Comparison of ENCODE assay signal across 7 cellular contexts in the genomic region with DNA sequence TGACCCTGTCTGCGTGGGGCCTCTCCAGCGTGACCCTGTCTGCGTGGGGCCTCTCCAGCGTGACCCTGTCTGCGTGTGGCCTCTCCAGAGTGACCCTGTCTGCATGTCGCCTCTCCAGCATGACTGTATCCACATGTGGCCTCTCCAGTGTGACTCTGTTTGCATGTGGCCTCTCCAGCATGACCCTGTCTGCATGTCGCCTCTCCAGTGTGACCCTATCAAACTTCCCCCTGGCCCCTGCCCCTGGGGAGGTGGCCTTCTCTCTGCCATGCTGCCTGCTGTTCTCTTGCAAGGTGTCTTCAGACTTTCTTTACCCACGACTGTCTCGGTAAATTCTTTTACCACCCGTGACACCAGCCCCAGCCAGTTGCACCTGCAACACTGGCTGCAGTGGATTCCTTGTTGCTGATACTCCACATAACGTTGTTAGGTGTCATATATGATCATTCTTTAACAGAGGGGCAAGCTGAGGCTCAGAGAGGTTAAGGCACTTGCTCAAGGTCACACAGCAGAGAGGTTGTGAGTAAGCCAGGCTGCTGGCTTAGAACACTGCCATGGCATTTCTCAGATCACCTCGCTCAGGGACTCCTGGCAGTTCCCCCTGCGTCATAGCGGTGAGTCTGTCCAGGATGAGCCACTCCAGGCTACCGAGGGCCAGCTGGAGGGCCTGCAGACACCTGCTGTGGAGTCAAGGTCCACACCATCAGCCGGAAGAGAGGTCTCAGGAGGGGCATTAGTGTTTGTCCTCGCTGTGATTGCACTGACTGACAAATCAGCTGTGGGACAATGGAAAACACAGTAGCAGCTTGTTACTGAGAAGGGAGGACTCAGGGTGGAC. TPM values are rescaled to one million over a fixed set of nuclear protein-coding genes. Genes with fewer than 3 reads are reported as not detected.
A peak's percentile ranks its signal among the peaks of the same experiment; 100 is the strongest.
DNase-seq lines count a peak whose midpoint lies in the region; ATAC-seq, FAIRE-seq and TF ChIP-seq lines count a peak whose summit lies in the region.
"Not testable (repeated sequence)": the region's sequence is repeated elsewhere in the genome, so short reads cannot be mapped to it uniquely, and the experiment has no call there.

No MANE protein-coding gene starts in this region.

- H3K18ac ChIP-seq in neuronal stem cell (ENCODE audit: low read length), result not testable (repeated sequence)

- H4K8ac ChIP-seq in neuronal stem cell (ENCODE audit: low read depth, low read length), result peak overlapping the region; percentile 17

- TF ChIP-seq EP300 in K562 (IDR thresholded peaks at IDR 0.05; ENCODE audit: low read length), result not testable (repeated sequence)

- not testable (repeated sequence) for H2BK120ac ChIP-seq in neuronal stem cell (ENCODE audit: low read depth, low read length)

- peak overlapping the region; percentile 85 for H3K27ac ChIP-seq in HL-60 (replicated peaks)
- not testable (repeated sequence) for H3K27ac ChIP-seq in K562 (ENCODE audit: extremely low read depth, low read depth, low read length); neuronal stem cell (replicated peaks; ENCODE audit: low read length)
- peak overlapping the region in 1 of 2 donors; percentile 91 for H3K27ac ChIP-seq in left lung

- not testable (repeated sequence) for H3K9me3 ChIP-seq in K562 (replicated peaks; ENCODE audit: control insufficient read depth, insufficient read depth, low read depth, low read length); left lung; neuronal stem cell (replicated peaks in 1 of 2; ENCODE audit: control insufficient read depth in 2 of 2, insufficient read depth in 1 of 2, low read depth in 1 of 2, low read length in 2 of 2)

- not testable (repeated sequence) for H3K4me3 ChIP-seq in HL-60 (replicated peaks; ENCODE audit: insufficient read depth, low read length); K562; left lung; neuronal stem cell (ENCODE audit: low read length in 2 of 2)

- BruUV-seq in K562 (replicated peaks; lab: Mats Ljungman, UMichigan), result not testable (repeated sequence)

- POLR2A ChIA-PET in K562 (lab: Yijun Ruan, JAX), result not testable (repeated sequence)

- H3K27me3 ChIP-seq in HL-60 (ENCODE audit: insufficient read depth, poor library complexity, severe bottlenecking); K562 (ENCODE audit: control insufficient read depth in 2 of 2, insufficient read depth in 2 of 2, low read length in 2 of 2); neuronal stem cell (ENCODE audit: control insufficient read depth in 3 of 3, insufficient read depth in 3 of 3, low read depth in 1 of 3, low read length in 3 of 3): not testable (repeated sequence)
- peaks cover 0 to 22% of the 10 kb centered on the region in 2 donors for H3K27me3 ChIP-seq in left lung

- not testable (repeated sequence) for H3K4me1 ChIP-seq in K562 (replicated peaks in 1 of 2; ENCODE audit: control insufficient read depth in 2 of 2, insufficient read depth in 2 of 2, low read length in 2 of 2); neuronal stem cell (ENCODE audit: control insufficient read depth in 2 of 2, insufficient read depth in 1 of 2, low read depth in 1 of 2, low read length in 2 of 2)
- H3K4me1 ChIP-seq in left lung, result peaks cover 0 to 31% of the 10 kb centered on the region in 2 donors

- not testable (repeated sequence) for H4K91ac ChIP-seq in neuronal stem cell (ENCODE audit: low read depth, low read length, poor library complexity)

- not testable (repeated sequence) for H3K36me3 Mint-ChIP-seq in T-helper 2 cell treated with Interferon-gamma antibody and Interleukin-4, amounts not matched to agents 5 μg/mL and 100 μg/mL, for 36 hours (ENCODE audit: low read depth)

- H2BK15ac ChIP-seq in neuronal stem cell (ENCODE audit: low read length), result not testable (repeated sequence)

- not testable (repeated sequence) for H2BK5ac ChIP-seq in neuronal stem cell (ENCODE audit: low read length)

- not testable (repeated sequence) for H3K27ac Mint-ChIP-seq in T-helper 2 cell treated with Interferon-gamma antibody and Interleukin-4, amounts not matched to agents 5 μg/mL and 100 μg/mL, for 36 hours

- ATAC-seq in K562, left lung: not testable (repeated sequence)

- H3K9ac ChIP-seq in K562 (ENCODE audit: insufficient read depth in 1 of 2, low read depth in 2 of 2, low read length in 2 of 2); neuronal stem cell (ENCODE audit: low read depth, low read length, poor library complexity): not testable (repeated sequence)

- not testable (repeated sequence) for H3K27me3 Mint-ChIP-seq in T-helper 2 cell treated with Interferon-gamma antibody and Interleukin-4, amounts not matched to agents 5 μg/mL and 100 μg/mL, for 36 hours (ENCODE audit: low read depth)

- H3K14ac ChIP-seq in neuronal stem cell (ENCODE audit: low read length), result not testable (repeated sequence)

- not testable (repeated sequence) for H3K36me3 ChIP-seq in K562 (ENCODE audit: control insufficient read depth, insufficient read depth, low read length); left lung; neuronal stem cell (replicated peaks in 1 of 2; ENCODE audit: control insufficient read depth in 2 of 2, insufficient read depth in 2 of 2, low read length in 2 of 2)

- not testable (repeated sequence) for TF ChIP-seq RAD21 in K562 (CRISPR knock-in tag; conservative IDR thresholded peaks at IDR 0.05 in 1 of 2, IDR thresholded peaks at IDR 0.05 in 1 of 2)

- DNase-seq in CD1c-positive myeloid dendritic cell (ENCODE audit: extremely low spot score), result peak; percentile 13
- DNase-seq in HL-60 (ENCODE audit: low read depth in 1 of 2, low spot score in 1 of 2), result peak in 1 of 2 experiments; percentile 42
- DNase-seq in NCI-H146 (lab: John Stamatoyannopoulos, UW), result peak; percentile 42
- not testable (repeated sequence) for DNase-seq in T-helper 2 cell treated with Interferon-gamma antibody and Interleukin-4, amounts not matched to agents 5 μg/mL and 100 μg/mL, for 36 hours (ENCODE audit: low spot score); K562 (ENCODE audit: extremely low read depth in 1 of 4, low spot score in 3 of 4); neuronal stem cell (ENCODE audit: low spot score)
- peak; percentile 36 to 54 for DNase-seq in left lung

- TF ChIP-seq POLR2A in K562 (conservative IDR thresholded peaks at IDR 0.05), result not testable (repeated sequence)

- WGBS in K562 (ENCODE audit: insufficient coverage, low coverage, missing lambda C conversion rate), result 9% methylated on average over 7 of the region's 17 CpGs
- no CpG with 5 or more reads among the region's 17 CpGs for whole genome bisulfite sequencing in neuronal stem cell (ENCODE audit: extremely low coverage in 2 of 2, insufficient read length in 2 of 2, insufficient replicate concordance in 1 of 2), 2 donors

- FAIRE-seq in K562 (lab: Jason Lieb, UNC), result not testable (repeated sequence)

- H3K4me1 Mint-ChIP-seq in T-helper 2 cell treated with Interferon-gamma antibody and Interleukin-4, amounts not matched to agents 5 μg/mL and 100 μg/mL, for 36 hours (ENCODE audit: low read depth), result not testable (repeated sequence)

- not testable (repeated sequence) for H2BK12ac ChIP-seq in neuronal stem cell (ENCODE audit: low read length)

- in situ Hi-C loops in K562 (cut with MboI), result not testable (repeated sequence)

- not testable (repeated sequence) for H3K79me2 ChIP-seq in K562 (ENCODE audit: control insufficient read depth, insufficient read depth, low read length)

- intact Hi-C loops in K562 (cut with micrococcal nuclease); left lung (cut with DNase I): not testable (repeated sequence)

- not testable (repeated sequence) for H3K9me1 ChIP-seq in K562 (ENCODE audit: control insufficient read depth, insufficient read depth, low read length)

- not testable (repeated sequence) for H3K4me2 ChIP-seq in K562 (ENCODE audit: insufficient read depth, low read length); neuronal stem cell (ENCODE audit: insufficient read depth, low read length, poor library complexity, severe bottlenecking)

- not testable (repeated sequence) for H4K20me1 ChIP-seq in K562 (replicated peaks; ENCODE audit: control insufficient read depth, insufficient read depth, low read length)

- H3K79me1 ChIP-seq in neuronal stem cell (ENCODE audit: low read depth, low read length), result not testable (repeated sequence)

- H3K9me3 Mint-ChIP-seq in T-helper 2 cell treated with Interferon-gamma antibody and Interleukin-4, amounts not matched to agents 5 μg/mL and 100 μg/mL, for 36 hours, result not testable (repeated sequence)

- H2AK5ac ChIP-seq in neuronal stem cell (ENCODE audit: low read depth, low read length), result not testable (repeated sequence)

- CTCF ChIA-PET in K562 (lab: Yijun Ruan, JAX; ENCODE audit: low intra/inter-chr PET ratio), result not testable (repeated sequence)

- H3K23ac ChIP-seq in neuronal stem cell (ENCODE audit: low read depth, low read length, poor library complexity), result not testable (repeated sequence)

- not testable (repeated sequence) for TF ChIP-seq CTCF in HL-60 (IDR thresholded peaks at IDR 0.05; ENCODE audit: insufficient read depth, low read length); K562 (IDR thresholded peaks at IDR 0.05 in 2 of 3, conservative IDR thresholded peaks at IDR 0.05 in 1 of 3; ENCODE audit: insufficient read depth in 2 of 3, low read depth in 1 of 3, low read length in 3 of 3); left lung (IDR thresholded peaks at IDR 0.05)

- peak overlapping the region; percentile 34 for H3K4me3 Mint-ChIP-seq in T-helper 2 cell treated with Interferon-gamma antibody and Interleukin-4, amounts not matched to agents 5 μg/mL and 100 μg/mL, for 36 hours

- not testable (repeated sequence) for H3K4ac ChIP-seq in neuronal stem cell (ENCODE audit: low read length)

- not testable (repeated sequence) for H2AFZ ChIP-seq in K562 (ENCODE audit: low read depth, low read length); neuronal stem cell (ENCODE audit: low read length)

RNA-seq across cellular contexts. Expression of gene LRPAP1, which starts 25.7 kb away (rescaled TPM):
- 44.0 and 98.8 TPM in 2 replicates for total RNA-seq in K562 (2011; cell fraction: chromatin; rRNA removed; ENCODE audit: low replicate concordance)
- 76.2 and 78.7 TPM in 2 replicates for total RNA-seq in K562 (2011; cell fraction: nucleolus; rRNA removed)
- 43.0 and 46.3 TPM in 2 replicates for total RNA-seq in K562 (2011; cell fraction: nucleoplasm; rRNA removed)
- total RNA-seq in K562 (2014; rRNA removed) (73.5 and 105 TPM in 2 replicates), K562 (2014; rRNA removed; fragmentation: Illumina TruSeq; extraction: Trizol) (18.7 and 24.6 TPM in 2 replicates), K562 (2015; rRNA removed; fragmentation: Illumina TruSeq; extraction: Trizol) (41.8 and 49.7 TPM in 2 replicates), K562 (2021) (72.0 and 75.5 TPM in 2 replicates), left lung (100 to 1,000 TPM; 192 to 218 TPM)
- polyA plus RNA-seq in K562 (2011; rRNA removed) (43.6 and 45.0 TPM in 2 replicates), K562 (2014; fragmentation: Illumina TruSeq; extraction: Trizol) (33.1 and 55.4 TPM in 2 replicates), K562 (2014; fragmentation: Nextera tagmentation; extraction: Ambion mirVana) (1 to 10 TPM; 1.1 to 6.1 TPM), K562 (2014; rRNA removed) (57.7 and 69.9 TPM in 2 replicates)
- polyA plus RNA-seq in K562 (2011; cell fraction: cytosol; rRNA removed), result 28.1 and 40.4 TPM in 2 replicates
- 33.7 and 47.1 TPM in 2 replicates for polyA plus RNA-seq in K562 (2011; cell fraction: nucleus; rRNA removed)
- polyA plus RNA-seq in K562 (2012), result 70.2 and 113 TPM in 2 replicates
- 23.0 and 26.5 TPM in 2 replicates for polyA minus RNA-seq in K562 (2011; rRNA and poly(A)+ RNA removed)
- polyA minus RNA-seq in K562 (2011; cell fraction: cytosol; rRNA and poly(A)+ RNA removed), result 19.7 and 31.3 TPM in 2 replicates
- 17.9 and 19.5 TPM in 2 replicates for polyA minus RNA-seq in K562 (2011; cell fraction: nucleus; rRNA and poly(A)+ RNA removed)
- polyA plus RNA-seq in neuronal stem cell (2013, experiment 1 of 2), result 56.9 TPM
- 58.7 TPM for polyA plus RNA-seq in neuronal stem cell (2013, experiment 2 of 2)
